1 cellular context compared by ENCODE assay signal in genomic region chr12:110105159-110105558, GRCh38.
TF ChIP-seq lines count a peak whose summit lies in the region.

No MANE protein-coding gene starts in this region.

TF ChIP-seq in WTC11, 78 proteins besides CTCF, POLR2A, EP300 and RAD21:
- TF ChIP-seq, protein P1, sequence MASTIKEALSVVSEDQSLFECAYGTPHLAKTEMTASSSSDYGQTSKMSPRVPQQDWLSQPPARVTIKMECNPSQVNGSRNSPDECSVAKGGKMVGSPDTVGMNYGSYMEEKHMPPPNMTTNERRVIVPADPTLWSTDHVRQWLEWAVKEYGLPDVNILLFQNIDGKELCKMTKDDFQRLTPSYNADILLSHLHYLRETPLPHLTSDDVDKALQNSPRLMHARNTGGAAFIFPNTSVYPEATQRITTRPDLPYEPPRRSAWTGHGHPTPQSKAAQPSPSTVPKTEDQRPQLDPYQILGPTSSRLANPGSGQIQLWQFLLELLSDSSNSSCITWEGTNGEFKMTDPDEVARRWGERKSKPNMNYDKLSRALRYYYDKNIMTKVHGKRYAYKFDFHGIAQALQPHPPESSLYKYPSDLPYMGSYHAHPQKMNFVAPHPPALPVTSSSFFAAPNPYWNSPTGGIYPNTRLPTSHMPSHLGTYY (CRISPR knock-in tag; IDR thresholded peaks at IDR 0.05), result no peak
- TF ChIP-seq, protein P2, sequence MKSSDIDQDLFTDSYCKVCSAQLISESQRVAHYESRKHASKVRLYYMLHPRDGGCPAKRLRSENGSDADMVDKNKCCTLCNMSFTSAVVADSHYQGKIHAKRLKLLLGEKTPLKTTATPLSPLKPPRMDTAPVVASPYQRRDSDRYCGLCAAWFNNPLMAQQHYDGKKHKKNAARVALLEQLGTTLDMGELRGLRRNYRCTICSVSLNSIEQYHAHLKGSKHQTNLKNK (CRISPR knock-in tag; IDR thresholded peaks at IDR 0.05), result no peak
- TF ChIP-seq SMAD4 (CRISPR knock-in tag; IDR thresholded peaks at IDR 0.05) (no peak), ATF1 (CRISPR knock-in tag; IDR thresholded peaks at IDR 0.05) (no peak), TEAD4 (CRISPR knock-in tag; IDR thresholded peaks at IDR 0.05) (no peak), IRF2 (CRISPR knock-in tag; IDR thresholded peaks at IDR 0.05; ENCODE audit: borderline replicate concordance, low read depth) (no peak), ZBTB43 (CRISPR knock-in tag; IDR thresholded peaks at IDR 0.05) (no peak), ZNF423 (CRISPR knock-in tag; IDR thresholded peaks at IDR 0.05) (no peak)
- TF ChIP-seq, protein P3, sequence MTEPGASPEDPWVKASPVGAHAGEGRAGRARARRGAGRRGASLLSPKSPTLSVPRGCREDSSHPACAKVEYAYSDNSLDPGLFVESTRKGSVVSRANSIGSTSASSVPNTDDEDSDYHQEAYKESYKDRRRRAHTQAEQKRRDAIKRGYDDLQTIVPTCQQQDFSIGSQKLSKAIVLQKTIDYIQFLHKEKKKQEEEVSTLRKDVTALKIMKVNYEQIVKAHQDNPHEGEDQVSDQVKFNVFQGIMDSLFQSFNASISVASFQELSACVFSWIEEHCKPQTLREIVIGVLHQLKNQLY (CRISPR knock-in tag; IDR thresholded peaks at IDR 0.05), result no peak
TF ChIP-seq in WTC11: peak in this region for 0.
